Comparison of ENCODE assay signal across 2 cellular contexts in the genomic region with DNA sequence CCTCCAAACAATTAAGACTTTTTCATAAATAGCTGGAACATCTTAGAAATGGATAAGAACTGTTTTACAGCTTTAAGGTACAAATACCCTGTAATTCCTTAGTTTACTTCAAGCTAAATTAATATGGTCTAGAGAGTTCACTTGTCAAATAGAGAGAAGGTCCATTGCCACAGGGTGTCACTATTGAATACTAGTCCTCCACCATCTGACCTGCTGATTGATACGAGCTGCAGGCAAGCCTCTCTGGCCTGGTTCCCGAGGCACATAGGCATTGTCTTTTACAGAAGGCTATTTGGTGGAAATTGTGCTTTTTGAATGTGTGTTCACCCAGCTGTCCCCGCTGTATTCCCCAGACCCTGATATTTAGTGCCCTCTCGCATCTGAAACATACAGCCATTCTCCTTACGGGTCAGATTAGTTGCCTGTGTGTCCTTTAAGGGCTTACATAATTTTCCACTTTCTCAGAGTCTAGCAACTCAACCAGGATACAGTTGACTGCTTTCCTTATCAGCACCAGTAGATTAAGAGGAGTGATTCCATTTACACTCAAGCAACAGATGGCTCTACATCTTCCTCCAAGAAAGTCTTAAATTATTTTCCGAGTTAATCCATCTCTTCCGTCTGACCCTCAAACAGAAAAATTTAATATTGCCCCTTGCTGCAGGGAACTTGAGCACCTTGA.
TF ChIP-seq lines count a peak whose summit lies in the region.

No MANE protein-coding gene starts in this region.

TF ChIP-seq in GM23338, 12 proteins besides CTCF, POLR2A, EP300 and RAD21 (continued from another document and continues in another):
- no peak for TF ChIP-seq ETS1 (IDR thresholded peaks at IDR 0.05)
- TF ChIP-seq EZH2 (IDR thresholded peaks at IDR 0.05; ENCODE audit: low read depth, unreplicated experiment): no peak
- TF ChIP-seq, protein P1, sequence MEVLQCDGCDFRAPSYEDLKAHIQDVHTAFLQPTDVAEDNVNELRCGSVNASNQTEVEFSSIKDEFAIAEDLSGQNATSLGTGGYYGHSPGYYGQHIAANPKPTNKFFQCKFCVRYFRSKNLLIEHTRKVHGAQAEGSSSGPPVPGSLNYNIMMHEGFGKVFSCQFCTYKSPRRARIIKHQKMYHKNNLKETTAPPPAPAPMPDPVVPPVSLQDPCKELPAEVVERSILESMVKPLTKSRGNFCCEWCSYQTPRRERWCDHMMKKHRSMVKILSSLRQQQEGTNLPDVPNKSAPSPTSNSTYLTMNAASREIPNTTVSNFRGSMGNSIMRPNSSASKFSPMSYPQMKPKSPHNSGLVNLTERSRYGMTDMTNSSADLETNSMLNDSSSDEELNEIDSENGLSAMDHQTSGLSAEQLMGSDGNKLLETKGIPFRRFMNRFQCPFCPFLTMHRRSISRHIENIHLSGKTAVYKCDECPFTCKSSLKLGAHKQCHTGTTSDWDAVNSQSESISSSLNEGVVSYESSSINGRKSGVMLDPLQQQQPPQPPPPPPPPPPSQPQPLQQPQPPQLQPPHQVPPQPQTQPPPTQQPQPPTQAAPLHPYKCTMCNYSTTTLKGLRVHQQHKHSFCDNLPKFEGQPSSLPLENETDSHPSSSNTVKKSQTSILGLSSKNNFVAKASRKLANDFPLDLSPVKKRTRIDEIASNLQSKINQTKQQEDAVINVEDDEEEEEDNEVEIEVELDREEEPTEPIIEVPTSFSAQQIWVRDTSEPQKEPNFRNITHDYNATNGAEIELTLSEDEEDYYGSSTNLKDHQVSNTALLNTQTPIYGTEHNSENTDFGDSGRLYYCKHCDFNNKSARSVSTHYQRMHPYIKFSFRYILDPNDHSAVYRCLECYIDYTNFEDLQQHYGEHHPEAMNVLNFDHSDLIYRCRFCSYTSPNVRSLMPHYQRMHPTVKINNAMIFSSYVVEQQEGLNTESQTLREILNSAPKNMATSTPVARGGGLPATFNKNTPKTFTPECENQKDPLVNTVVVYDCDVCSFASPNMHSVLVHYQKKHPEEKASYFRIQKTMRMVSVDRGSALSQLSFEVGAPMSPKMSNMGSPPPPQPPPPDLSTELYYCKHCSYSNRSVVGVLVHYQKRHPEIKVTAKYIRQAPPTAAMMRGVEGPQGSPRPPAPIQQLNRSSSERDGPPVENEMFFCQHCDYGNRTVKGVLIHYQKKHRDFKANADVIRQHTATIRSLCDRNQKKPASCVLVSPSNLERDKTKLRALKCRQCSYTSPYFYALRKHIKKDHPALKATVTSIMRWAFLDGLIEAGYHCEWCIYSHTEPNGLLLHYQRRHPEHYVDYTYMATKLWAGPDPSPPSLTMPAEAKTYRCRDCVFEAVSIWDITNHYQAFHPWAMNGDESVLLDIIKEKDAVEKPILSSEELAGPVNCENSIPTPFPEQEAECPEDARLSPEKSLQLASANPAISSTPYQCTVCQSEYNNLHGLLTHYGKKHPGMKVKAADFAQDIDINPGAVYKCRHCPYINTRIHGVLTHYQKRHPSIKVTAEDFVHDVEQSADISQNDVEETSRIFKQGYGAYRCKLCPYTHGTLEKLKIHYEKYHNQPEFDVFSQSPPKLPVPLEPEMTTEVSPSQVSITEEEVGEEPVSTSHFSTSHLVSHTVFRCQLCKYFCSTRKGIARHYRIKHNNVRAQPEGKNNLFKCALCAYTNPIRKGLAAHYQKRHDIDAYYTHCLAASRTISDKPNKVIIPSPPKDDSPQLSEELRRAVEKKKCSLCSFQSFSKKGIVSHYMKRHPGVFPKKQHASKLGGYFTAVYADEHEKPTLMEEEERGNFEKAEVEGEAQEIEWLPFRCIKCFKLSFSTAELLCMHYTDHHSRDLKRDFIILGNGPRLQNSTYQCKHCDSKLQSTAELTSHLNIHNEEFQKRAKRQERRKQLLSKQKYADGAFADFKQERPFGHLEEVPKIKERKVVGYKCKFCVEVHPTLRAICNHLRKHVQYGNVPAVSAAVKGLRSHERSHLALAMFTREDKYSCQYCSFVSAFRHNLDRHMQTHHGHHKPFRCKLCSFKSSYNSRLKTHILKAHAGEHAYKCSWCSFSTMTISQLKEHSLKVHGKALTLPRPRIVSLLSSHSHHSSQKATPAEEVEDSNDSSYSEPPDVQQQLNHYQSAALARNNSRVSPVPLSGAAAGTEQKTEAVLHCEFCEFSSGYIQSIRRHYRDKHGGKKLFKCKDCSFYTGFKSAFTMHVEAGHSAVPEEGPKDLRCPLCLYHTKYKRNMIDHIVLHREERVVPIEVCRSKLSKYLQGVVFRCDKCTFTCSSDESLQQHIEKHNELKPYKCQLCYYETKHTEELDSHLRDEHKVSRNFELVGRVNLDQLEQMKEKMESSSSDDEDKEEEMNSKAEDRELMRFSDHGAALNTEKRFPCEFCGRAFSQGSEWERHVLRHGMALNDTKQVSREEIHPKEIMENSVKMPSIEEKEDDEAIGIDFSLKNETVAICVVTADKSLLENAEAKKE (CRISPR knock-in tag; IDR thresholded peaks at IDR 0.05): no peak
- no peak for TF ChIP-seq EZH2phosphoT487 (IDR thresholded peaks at IDR 0.05; ENCODE audit: unreplicated experiment)
- no peak for TF ChIP-seq STAT1 (IDR thresholded peaks at IDR 0.05; ENCODE audit: unreplicated experiment)
- TF ChIP-seq, protein P2, sequence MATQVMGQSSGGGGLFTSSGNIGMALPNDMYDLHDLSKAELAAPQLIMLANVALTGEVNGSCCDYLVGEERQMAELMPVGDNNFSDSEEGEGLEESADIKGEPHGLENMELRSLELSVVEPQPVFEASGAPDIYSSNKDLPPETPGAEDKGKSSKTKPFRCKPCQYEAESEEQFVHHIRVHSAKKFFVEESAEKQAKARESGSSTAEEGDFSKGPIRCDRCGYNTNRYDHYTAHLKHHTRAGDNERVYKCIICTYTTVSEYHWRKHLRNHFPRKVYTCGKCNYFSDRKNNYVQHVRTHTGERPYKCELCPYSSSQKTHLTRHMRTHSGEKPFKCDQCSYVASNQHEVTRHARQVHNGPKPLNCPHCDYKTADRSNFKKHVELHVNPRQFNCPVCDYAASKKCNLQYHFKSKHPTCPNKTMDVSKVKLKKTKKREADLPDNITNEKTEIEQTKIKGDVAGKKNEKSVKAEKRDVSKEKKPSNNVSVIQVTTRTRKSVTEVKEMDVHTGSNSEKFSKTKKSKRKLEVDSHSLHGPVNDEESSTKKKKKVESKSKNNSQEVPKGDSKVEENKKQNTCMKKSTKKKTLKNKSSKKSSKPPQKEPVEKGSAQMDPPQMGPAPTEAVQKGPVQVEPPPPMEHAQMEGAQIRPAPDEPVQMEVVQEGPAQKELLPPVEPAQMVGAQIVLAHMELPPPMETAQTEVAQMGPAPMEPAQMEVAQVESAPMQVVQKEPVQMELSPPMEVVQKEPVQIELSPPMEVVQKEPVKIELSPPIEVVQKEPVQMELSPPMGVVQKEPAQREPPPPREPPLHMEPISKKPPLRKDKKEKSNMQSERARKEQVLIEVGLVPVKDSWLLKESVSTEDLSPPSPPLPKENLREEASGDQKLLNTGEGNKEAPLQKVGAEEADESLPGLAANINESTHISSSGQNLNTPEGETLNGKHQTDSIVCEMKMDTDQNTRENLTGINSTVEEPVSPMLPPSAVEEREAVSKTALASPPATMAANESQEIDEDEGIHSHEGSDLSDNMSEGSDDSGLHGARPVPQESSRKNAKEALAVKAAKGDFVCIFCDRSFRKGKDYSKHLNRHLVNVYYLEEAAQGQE (IDR thresholded peaks at IDR 0.05; ENCODE audit: unreplicated experiment): no peak
- TF ChIP-seq CREB1 (CRISPR knock-in tag; IDR thresholded peaks at IDR 0.05; ENCODE audit: low read depth): no peak
- no peak for TF ChIP-seq ZNF114 (CRISPR knock-in tag; IDR thresholded peaks at IDR 0.05)

TF ChIP-seq in WTC11, 78 proteins besides CTCF, POLR2A, EP300 and RAD21 (continued from another document):
- TF ChIP-seq FOXJ3 (CRISPR knock-in tag; IDR thresholded peaks at IDR 0.05; ENCODE audit: borderline replicate concordance) (no peak), FOXP4 (CRISPR knock-in tag; IDR thresholded peaks at IDR 0.05) (no peak), ETV6 (CRISPR knock-in tag; IDR thresholded peaks at IDR 0.05) (no peak)
